Comparison of ENCODE assay signal across 24 cellular contexts in the genomic region with DNA sequence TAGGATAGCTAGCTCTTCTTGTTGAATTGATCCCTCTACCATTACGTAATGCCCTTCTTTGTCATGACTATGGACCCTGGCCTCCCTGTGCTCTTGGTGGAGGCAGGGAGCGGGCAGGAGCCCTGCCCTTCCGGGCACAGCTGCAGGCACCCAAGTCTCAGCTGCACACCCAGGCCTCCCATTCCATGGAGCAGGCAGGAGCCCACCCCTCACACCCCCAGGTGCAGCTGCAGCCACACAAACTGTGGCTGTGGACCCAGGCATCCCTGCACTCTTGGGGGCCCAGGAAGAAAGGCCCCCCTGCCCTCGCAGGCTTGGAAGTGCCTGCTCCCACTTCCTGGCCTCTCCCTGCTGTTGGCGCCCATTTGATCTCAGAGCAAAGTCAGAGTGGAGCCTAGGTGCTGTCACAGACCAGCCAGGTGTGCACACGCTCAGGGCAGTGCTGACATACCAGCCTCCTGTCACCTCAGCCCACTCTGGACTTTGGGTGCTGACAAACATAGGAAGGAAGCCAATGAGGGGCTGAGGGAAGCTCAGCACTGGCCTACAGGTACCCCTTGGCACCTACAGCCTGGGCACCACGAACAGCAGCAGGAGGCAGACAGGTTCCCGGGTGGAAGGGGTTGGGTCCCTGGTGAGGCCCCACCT. TPM values are rescaled to one million over a fixed set of nuclear protein-coding genes. Genes with fewer than 3 reads are reported as not detected.
DNase-seq lines count a peak whose midpoint lies in the region; ATAC-seq, FAIRE-seq and TF ChIP-seq lines count a peak whose summit lies in the region.
"Had no signal": no experiment of that assay in that cellular context is flagged by ENCODE, and none has a peak within 500 bp of the region (broad histone marks: within the 10 kb centered on the region; RNA-seq: fewer than 3 reads in every experiment).

No MANE protein-coding gene starts in this region.

- H3K9ac ChIP-seq in HepG2 (ENCODE audit: insufficient read depth, low read depth, low read length): peak overlapping the region; percentile 26; the same call in 1 of the 2 replicates
- H3K9ac ChIP-seq: BLaER1, KMS-11 had no signal

- H3K4me2 ChIP-seq in HepG2 (ENCODE audit: low read depth, low read length): peak overlapping the region; percentile 38; the same call in 1 of the 2 replicates
- H3K4me2 ChIP-seq: BLaER1, KMS-11 had no signal

- no peak for TF ChIP-seq RAD21 in HepG2 (CRISPR knock-in tag; IDR thresholded peaks at IDR 0.05)

- ATAC-seq in left ventricle myocardium superior: peak; percentile 21
- no peak for ATAC-seq in Right ventricle myocardium inferior
- peak; percentile 84 for ATAC-seq in HepG2
- ATAC-seq: PC-3 had no signal

- no peak overlapping the region for H3K4me3 ChIP-seq in adrenal gland
- peak overlapping the region in 1 of 3 experiments; percentile 25; a peak in 1 of 6 replicates for H3K4me3 ChIP-seq in HepG2 (replicated peaks in 1 of 3; ENCODE audit: insufficient read depth in 1 of 3, low read depth in 2 of 3, low read length in 3 of 3)
- no peak overlapping the region for H3K4me3 ChIP-seq in small intestine (ENCODE audit: low read depth in 1 of 2, low read length in 2 of 2)
- no peak overlapping the region for H3K4me3 ChIP-seq in ascending aorta
- H3K4me3 ChIP-seq: BLaER1 had no signal

- H3K79me2 ChIP-seq in HepG2 (ENCODE audit: insufficient read depth, low read length): peaks cover 90% of the 10 kb centered on the region

- peaks cover 2% of the 10 kb centered on the region; the same call in 1 of the 2 replicates for H4K20me1 ChIP-seq in HepG2 (ENCODE audit: insufficient read depth, low read length)

- intact Hi-C loops in left ventricle myocardium superior (cut with micrococcal nuclease) (no loop called here), Right ventricle myocardium inferior (cut with DNase I) (no loop called here), adrenal gland (cut with DNase I) (loop anchor here in 1 of 2 donors (5.0 kb wide), 1 partner anchor 37 kb away; no protein-coding TSS in a partner anchor), HepG2 (cut with micrococcal nuclease; ENCODE audit: unreplicated experiment) (no loop called here), ascending aorta (cut with DNase I) (no loop called here)

- H3K4me1 ChIP-seq in adrenal gland (replicated peaks in 1 of 2) (peaks cover 13 to 34% of the 10 kb centered on the region in 2 donors), HepG2 (ENCODE audit: insufficient read depth, low read length) (peaks cover 47% of the 10 kb centered on the region), small intestine (ENCODE audit: control insufficient read depth in 2 of 2, insufficient read depth in 1 of 2, low read depth in 1 of 2, low read length in 1 of 2) (peaks cover 0 to 4% of the 10 kb centered on the region in 2 donors), ascending aorta (peaks cover 0 to 11% of the 10 kb centered on the region in 2 donors)
- H3K4me1 ChIP-seq: BLaER1 had no signal

- H3K27me3 ChIP-seq in adrenal gland (no peaks in the 10 kb centered on the region), HepG2 (ENCODE audit: control insufficient read depth in 1 of 2, insufficient read depth in 2 of 2, low read length in 2 of 2) (no peaks in the 10 kb centered on the region), small intestine (ENCODE audit: control insufficient read depth in 2 of 2, insufficient read depth in 2 of 2, low read length in 2 of 2) (no peaks in the 10 kb centered on the region), ascending aorta (no peaks in the 10 kb centered on the region)
- H3K27me3 ChIP-seq: BLaER1 had no signal

- FAIRE-seq in HepG2 (lab: Jason Lieb, UNC) (no peak), small intestine (lab: Jason Lieb, UNC) (no peak)
- FAIRE-seq: A204.1 had no signal

- POLR2A ChIA-PET in HepG2 (lab: Yijun Ruan, JAX): interaction anchor here (1.1 to 2.8 kb wide), 3 partner anchors 11 to 51 kb away, joined by 3 to 9 read pairs (median 4); no protein-coding TSS in a partner anchor

- 80 to 100% (median 94%) methylated on average over 5 to 8 of the region's 8 CpGs for WGBS in adrenal gland, 4 donors
- WGBS in HepG2 (ENCODE audit: low lambda C conversion rate): 64% methylated on average over 3 of the region's 8 CpGs
- 85 to 92% (median 86%) methylated on average over 8 of the region's 8 CpGs for WGBS in small intestine, 3 donors

- no peak overlapping the region for H2AFZ ChIP-seq in HepG2 (ENCODE audit: low read length)

- TF ChIP-seq EP300 in HepG2 (IDR thresholded peaks at IDR 0.05; ENCODE audit: low read depth in 2 of 2, low read length in 2 of 2) (no peak), HepG2 (CRISPR knock-in tag; IDR thresholded peaks at IDR 0.05; ENCODE audit: borderline replicate concordance) (no peak)

- H3K9me3 ChIP-seq in adrenal gland (replicated peaks in 1 of 3) (no peaks in the 10 kb centered on the region), HepG2 (ENCODE audit: low read length) (no peaks in the 10 kb centered on the region), small intestine (ENCODE audit: control insufficient read depth, low read depth) (no peaks in the 10 kb centered on the region), ascending aorta (no peaks in the 10 kb centered on the region)

- in situ Hi-C loops in HepG2 (cut with HindIII; ENCODE audit: extremely low pct_ligation_motif_present, low pct_unique_long_range_greater_than_20kb): no loop called here

- no TSS peak for BruUV-seq in HepG2 (replicated peaks; lab: Mats Ljungman, UMichigan)

- TF ChIP-seq CTCF in adrenal gland (IDR thresholded peaks at IDR 0.05) (no peak), HepG2 (CRISPR knock-in tag; IDR thresholded peaks at IDR 0.05) (no peak), ascending aorta (IDR thresholded peaks at IDR 0.05) (no peak)

- CTCF ChIA-PET in HepG2 (lab: Yijun Ruan, JAX; ENCODE audit: low intra/inter-chr PET ratio, low total read pairs): no interaction called here

- H3K36me3 ChIP-seq in adrenal gland (replicated peaks in 1 of 2): no peaks in the 10 kb centered on the region
- H3K36me3 ChIP-seq in HepG2 (replicated peaks in 1 of 2; ENCODE audit: control insufficient read depth in 1 of 2, insufficient read depth in 2 of 2, low read length in 2 of 2): no peaks in the 10 kb centered on the region
- no peaks in the 10 kb centered on the region for H3K36me3 ChIP-seq in small intestine (ENCODE audit: control insufficient read depth in 2 of 2, insufficient read depth in 2 of 2, low read length in 2 of 2)
- no peaks in the 10 kb centered on the region for H3K36me3 ChIP-seq in ascending aorta

- H3K27ac ChIP-seq in adrenal gland: peak overlapping the region in 3 of 5 donors; percentile 44 to 84 (median 71)
- peak overlapping the region; percentile 67 for H3K27ac ChIP-seq in HepG2 (ENCODE audit: extremely low read length, insufficient read depth, low read length)
- H3K27ac ChIP-seq in small intestine (ENCODE audit: low read depth in 1 of 2, low read length in 1 of 2): no peak overlapping the region
- H3K27ac ChIP-seq in ascending aorta: no peak overlapping the region
- H3K27ac ChIP-seq: BLaER1, KMS-11 had no signal

- no peak for DNase-seq in left ventricle myocardium superior
- DNase-seq in Right ventricle myocardium inferior (ENCODE audit: missing footprints): no peak
- no peak for DNase-seq in adrenal gland
- DNase-seq in HepG2 (ENCODE audit: low spot score): no peak
- DNase-seq in small intestine: peak; percentile 37
- no peak for DNase-seq in NCI-H2107 treated with DMSO at 0.1 percent for 48 hours (lab: John Stamatoyannopoulos, UW; ENCODE audit: unreplicated experiment)
- DNase-seq in kidney glomerular epithelial cell (lab: John Stamatoyannopoulos, UW): no peak
- no peak for DNase-seq in ascending aorta (ENCODE audit: low spot score in 2 of 2)
- DNase-seq: CD4-positive, CD25-positive, alpha-beta regulatory T cell; DMS153; HCEC 1CT; NCI-H1092; NCI-H1436; NCI-H1930; NCI-H2107; NCI-H446; NCI-H524 treated with DMSO at 0.1 percent for 48 hours; NCI-H774; NK-92 treated with Interleukin-12 subunit alpha and Interleukin-12 subunit beta, amount 100 ng/mL, for 24 hours; PC-3; SHP77 had no signal

- no peak for TF ChIP-seq POLR2A in adrenal gland (IDR thresholded peaks at IDR 0.05)
- no peak for TF ChIP-seq POLR2A in HepG2 (IDR thresholded peaks at IDR 0.05; ENCODE audit: insufficient read depth in 1 of 2, low read depth in 2 of 2, low read length in 2 of 2)

TF ChIP-seq in HepG2, 621 proteins besides CTCF, POLR2A, EP300 and RAD21 (continues in another document):
- no peak for TF ChIP-seq HOXA9 (CRISPR knock-in tag; IDR thresholded peaks at IDR 0.05; ENCODE audit: borderline replicate concordance)
- TF ChIP-seq ZNF235 (CRISPR knock-in tag; IDR thresholded peaks at IDR 0.05; ENCODE audit: borderline replicate concordance): no peak
- no peak for TF ChIP-seq JARID2 (CRISPR knock-in tag; IDR thresholded peaks at IDR 0.05; ENCODE audit: insufficient replicate concordance)
- TF ChIP-seq ZFP1 (CRISPR knock-in tag; IDR thresholded peaks at IDR 0.05): no peak

RNA-seq across cellular contexts. Expression of a gene that starts 53.0 kb away (rescaled TPM):
- total RNA-seq in left ventricle myocardium superior: 263 TPM
- total RNA-seq in Right ventricle myocardium inferior: 294 TPM
- total RNA-seq in adrenal gland: 100 to 1,000 TPM in 5 of 8 donors, 10 to 100 TPM in 3; 56.4 to 134 (median 105) TPM
- polyA plus RNA-seq in adrenal gland: 10 to 100 TPM; 18.9 to 68.6 (median 23.0) TPM
- total RNA-seq in HepG2 (2016; rRNA removed; fragmentation: Illumina TruSeq; extraction: Trizol): 48.3 and 61.3 TPM in 2 replicates
- total RNA-seq in HepG2 (2016; cell fraction: cytosol; rRNA removed; fragmentation: Illumina TruSeq; extraction: Trizol; ENCODE audit: low read depth): 16.5 and 17.6 TPM in 2 replicates
- 50.5 and 56.8 TPM in 2 replicates for total RNA-seq in HepG2 (2016; cell fraction: insoluble cytoplasmic fraction; rRNA removed; fragmentation: Illumina TruSeq; extraction: Trizol)
- total RNA-seq in HepG2 (2016; cell fraction: membrane; rRNA removed; fragmentation: Illumina TruSeq; extraction: Trizol): 26.6 and 29.2 TPM in 2 replicates
- total RNA-seq in HepG2 (2016; cell fraction: nucleus; rRNA removed; fragmentation: Illumina TruSeq; extraction: Trizol): 55.6 and 65.7 TPM in 2 replicates
- polyA plus RNA-seq in HepG2 (2011; rRNA removed): 23.2 and 24.0 TPM in 2 replicates
- polyA plus RNA-seq in HepG2 (2011; cell fraction: cytosol; rRNA removed): 10.0 and 15.1 TPM in 2 replicates
- 21.3 and 27.5 TPM in 2 replicates for polyA plus RNA-seq in HepG2 (2011; cell fraction: nucleus; rRNA removed)
- 21.8 and 25.6 TPM in 2 replicates for polyA plus RNA-seq in HepG2 (2012)
- polyA plus RNA-seq in HepG2 (2016; cell fraction: cytosol; fragmentation: Illumina TruSeq; extraction: Trizol; ENCODE audit: low read depth): 1.7 and 2.2 TPM in 2 replicates
- polyA plus RNA-seq in HepG2 (2016; cell fraction: insoluble cytoplasmic fraction; fragmentation: Illumina TruSeq; extraction: Trizol; ENCODE audit: low read depth): 40.5 and 40.7 TPM in 2 replicates
- 10.4 and 10.5 TPM in 2 replicates for polyA plus RNA-seq in HepG2 (2016; cell fraction: membrane; fragmentation: Illumina TruSeq; extraction: Trizol; ENCODE audit: low read depth)
- polyA plus RNA-seq in HepG2 (2016; cell fraction: nucleus; fragmentation: Illumina TruSeq; extraction: Trizol; ENCODE audit: insufficient read depth, low read depth): 44.5 and 45.1 TPM in 2 replicates
- polyA minus RNA-seq in HepG2 (2011; rRNA and poly(A)+ RNA removed; ENCODE audit: low replicate concordance): 90.9 and 106 TPM in 2 replicates
- polyA minus RNA-seq in HepG2 (2011; cell fraction: cytosol; rRNA and poly(A)+ RNA removed): 36.1 and 37.0 TPM in 2 replicates
- polyA minus RNA-seq in HepG2 (2011; cell fraction: nucleus; rRNA and poly(A)+ RNA removed): 122 and 124 TPM in 2 replicates
- polyA plus RNA-seq in small intestine: 10 to 100 TPM; 24.7 to 32.7 (median 32.7) TPM
- 502 TPM for total RNA-seq in ascending aorta

Comparison
In these comparisons a context has a peak if more than half of its experiments do, and no peak if none do; other contexts are left out.
1. H3K27ac ChIP-seq: peak in adrenal gland (3 of 5) and HepG2 (single experiment); none in small intestine (0 of 2) and ascending aorta (0 of 2).